19 cellular contexts compared by ENCODE assay signal in genomic region chr11:10066441-10066840, GRCh38.
DNase-seq lines count a peak whose midpoint lies in the region; ATAC-seq, FAIRE-seq and TF ChIP-seq lines count a peak whose summit lies in the region.
"Had no signal": no experiment of that assay in that cellular context is flagged by ENCODE, and none has a peak within 500 bp of the region (broad histone marks: within the 10 kb centered on the region; RNA-seq: fewer than 3 reads in every experiment).

No MANE protein-coding gene starts in this region.

- H3K4me1 Mint-ChIP-seq in WTC11: peaks cover 28% of the 10 kb centered on the region
- H3K4me1 Mint-ChIP-seq: CD4-positive, CD25-positive, alpha-beta regulatory T cell had no signal

- no peaks in the 10 kb centered on the region for H3K27me3 ChIP-seq in HUES6 (ENCODE audit: control insufficient read depth, insufficient read depth, low read length)
- H3K27me3 ChIP-seq in small intestine (ENCODE audit: control insufficient read depth in 2 of 2, insufficient read depth in 2 of 2, low read length in 2 of 2): no peaks in the 10 kb centered on the region

- POLR2A ChIA-PET in WTC11 (lab: Charles Lee): no interaction called here

- no peak overlapping the region for H3K4me3 Mint-ChIP-seq in WTC11
- H3K4me3 Mint-ChIP-seq: CD4-positive, CD25-positive, alpha-beta regulatory T cell; T-helper 1 cell treated with Interleukin-12 subunit alpha and Interleukin-12 subunit beta and Interleukin-4 antibody, amounts not matched to agents 30 μg/mL and 1 μg/mL, for 36 hours had no signal

- FAIRE-seq in small intestine (lab: Jason Lieb, UNC): peak; percentile 30
- FAIRE-seq: GM12878 had no signal

- no peak overlapping the region for H3K4me3 ChIP-seq in HUES6 (ENCODE audit: low read depth, low read length)
- H3K4me3 ChIP-seq in small intestine (ENCODE audit: low read depth in 1 of 2, low read length in 2 of 2): no peak overlapping the region
- H3K4me3 ChIP-seq: GM12878, HAP-1 had no signal

- peaks cover 26% of the 10 kb centered on the region for H3K36me3 Mint-ChIP-seq in WTC11
- H3K36me3 Mint-ChIP-seq: CD4-positive, CD25-positive, alpha-beta regulatory T cell had no signal

- H3K9ac ChIP-seq in HUES6 (ENCODE audit: low read length): no peak overlapping the region

- ATAC-seq in WTC11 (no peak), HG03521 (IDR thresholded peaks at IDR 0.05; ENCODE audit: unreplicated experiment) (no peak)
- ATAC-seq: GM12878 had no signal

- TF ChIP-seq CTCF in WTC11 (IDR thresholded peaks at IDR 0.05): no peak

- H3K9me3 Mint-ChIP-seq in WTC11: peaks cover 30% of the 10 kb centered on the region

- DNase-seq in DMS53 treated with DMSO at 0.1 percent for 48 hours (lab: John Stamatoyannopoulos, UW; ENCODE audit: unreplicated experiment) (peak; percentile 16), WTC11 (ENCODE audit: low spot score) (no peak), small intestine (no peak), Kasumi-1 (lab: John Stamatoyannopoulos, UW) (no peak), MV-4-11 (lab: John Stamatoyannopoulos, UW) (no peak)
- DNase-seq: CD4-positive, CD25-positive, alpha-beta regulatory T cell; COR-L47; NCI-H1105 treated with DMSO at 0.1 percent for 48 hours; NCI-H1694; NCI-H2081 treated with DMSO at 0.1 percent for 48 hours; NCI-H446 treated with DMSO at 0.1 percent for 48 hours; NCI-H69; RPMI8226; SHP77 treated with DMSO at 0.1 percent for 48 hours had no signal

- H3K27me3 Mint-ChIP-seq in WTC11 (ENCODE audit: low read depth): no peaks in the 10 kb centered on the region
- H3K27me3 Mint-ChIP-seq: CD4-positive, CD25-positive, alpha-beta regulatory T cell had no signal

- H3K27ac ChIP-seq in HUES6 (ENCODE audit: low read depth, low read length): peak overlapping the region; percentile 54; the same call in 1 of the 2 replicates
- H3K27ac ChIP-seq in small intestine (ENCODE audit: low read depth in 1 of 2, low read length in 1 of 2): no peak overlapping the region

- H3K27ac Mint-ChIP-seq in WTC11: peak overlapping the region; percentile 71; the same call in 1 of the 2 replicates
- H3K27ac Mint-ChIP-seq: CD4-positive, CD25-positive, alpha-beta regulatory T cell; T-helper 1 cell treated with Interleukin-12 subunit alpha and Interleukin-12 subunit beta and Interleukin-4 antibody, amounts not matched to agents 30 μg/mL and 1 μg/mL, for 36 hours had no signal

- H3K4me1 ChIP-seq in HUES6 (ENCODE audit: control insufficient read depth, insufficient read depth, low read length) (peaks cover 22% of the 10 kb centered on the region), small intestine (ENCODE audit: control insufficient read depth in 2 of 2, insufficient read depth in 1 of 2, low read depth in 1 of 2, low read length in 1 of 2) (no peaks in the 10 kb centered on the region)

- 60 to 74% (median 73%) methylated on average over 4 of the region's 4 CpGs for WGBS in small intestine, 3 donors

- H3K9me3 ChIP-seq in HUES6 (ENCODE audit: control insufficient read depth, insufficient read depth, low read depth, low read length): peaks cover 12% of the 10 kb centered on the region
- H3K9me3 ChIP-seq in small intestine (ENCODE audit: control insufficient read depth, low read depth): no peaks in the 10 kb centered on the region
- H3K9me3 ChIP-seq: HAP-1 had no signal

- CTCF ChIA-PET in WTC11 (lab: Charles Lee): no interaction called here

- H3K36me3 ChIP-seq in HUES6 (ENCODE audit: control insufficient read depth, insufficient read depth, low read length) (no peaks in the 10 kb centered on the region), small intestine (ENCODE audit: control insufficient read depth in 2 of 2, insufficient read depth in 2 of 2, low read length in 2 of 2) (no peaks in the 10 kb centered on the region)
- H3K36me3 ChIP-seq: HAP-1 had no signal

TF ChIP-seq in WTC11, 78 proteins besides CTCF, POLR2A, EP300 and RAD21:
- no peak for TF ChIP-seq RORB (CRISPR knock-in tag; IDR thresholded peaks at IDR 0.05)
